Comparison of ENCODE assay signal across 22 cellular contexts in the genomic region with DNA sequence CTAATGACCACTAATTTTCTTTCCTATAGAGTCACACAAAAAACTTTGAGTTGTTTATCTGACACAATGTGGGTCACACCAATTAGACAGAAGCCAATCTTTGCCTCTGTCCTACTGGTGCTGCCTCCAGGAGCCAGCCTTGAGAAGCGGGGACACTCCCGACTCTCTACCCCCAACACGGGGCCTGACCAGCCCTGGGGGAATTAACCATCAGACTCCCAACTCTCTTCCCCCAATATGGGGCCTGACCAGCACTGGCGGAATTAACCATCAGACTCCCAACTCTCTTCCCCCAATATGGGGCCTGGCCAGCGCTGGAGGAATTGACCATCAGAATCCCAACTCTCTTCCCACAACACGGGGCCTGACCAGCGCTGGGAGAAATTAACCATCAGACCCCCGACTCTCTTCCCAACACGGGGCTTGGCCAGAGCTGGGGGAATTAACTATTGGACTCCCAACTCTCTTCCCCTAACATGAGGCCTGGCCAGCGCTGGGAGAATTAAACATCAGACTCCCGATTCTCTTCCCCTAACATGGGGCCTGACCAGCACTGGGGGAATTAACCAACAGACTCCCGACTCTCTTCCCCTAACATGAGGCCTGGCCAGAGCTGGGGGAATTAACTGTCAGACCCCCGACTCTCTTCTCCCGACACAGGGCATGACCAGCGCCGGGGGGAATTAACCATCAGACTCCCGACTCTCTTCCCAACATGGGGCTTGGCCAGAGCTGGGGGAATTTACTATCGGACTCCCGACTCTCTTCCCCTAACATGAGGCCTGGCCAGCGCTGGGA. TPM values are rescaled to one million over a fixed set of nuclear protein-coding genes. Genes with fewer than 3 reads are reported as not detected.
DNase-seq lines count a peak whose midpoint lies in the region; ATAC-seq and TF ChIP-seq lines count a peak whose summit lies in the region.
"Had no signal": no experiment of that assay in that cellular context is flagged by ENCODE, and none has a peak within 500 bp of the region (broad histone marks: within the 10 kb centered on the region; RNA-seq: fewer than 3 reads in every experiment).

No MANE protein-coding gene starts in this region.

- H3K9me3 ChIP-seq in H9 (ENCODE audit: control insufficient read depth, low read depth, low read length) (no peaks in the 10 kb centered on the region), gastrocnemius medialis (no peaks in the 10 kb centered on the region)

- TF ChIP-seq POLR2A in gastrocnemius medialis (IDR thresholded peaks at IDR 0.05): no peak

- H3K4me1 ChIP-seq in H9 (ENCODE audit: insufficient read depth, low read length): no peaks in the 10 kb centered on the region
- no peaks in the 10 kb centered on the region for H3K4me1 ChIP-seq in gastrocnemius medialis

- H3K27me3 ChIP-seq in H9 (ENCODE audit: insufficient read depth, low read length): no peaks in the 10 kb centered on the region
- no peaks in the 10 kb centered on the region for H3K27me3 ChIP-seq in gastrocnemius medialis

- no peaks in the 10 kb centered on the region for H3K23me2 ChIP-seq in H9 (ENCODE audit: insufficient read length, low read depth, low read length, poor library complexity, severe bottlenecking)

- no peak overlapping the region for H3K14ac ChIP-seq in H9 (ENCODE audit: insufficient read depth, low read length)

- ATAC-seq in natural killer cell: peak; percentile 34 to 56 (median 39)
- ATAC-seq in gastrocnemius medialis: no peak
- no peak for ATAC-seq in GM18511 (IDR thresholded peaks at IDR 0.05; ENCODE audit: unreplicated experiment)
- ATAC-seq: left ventricle myocardium superior; right cardiac atrium; Right ventricle myocardium inferior; stimulated activated memory B cell treated with anti-CD40 and anti-IgM and Interleukin-4, amounts not matched to agents 10 μg/mL and 1 μg/mL and 100 μg/mL, for 72 hours had no signal

- peak; percentile 54 for DNase-seq in DMS53 (lab: John Stamatoyannopoulos, UW)
- DNase-seq in DMS53 treated with DMSO at 0.1 percent for 48 hours (lab: John Stamatoyannopoulos, UW; ENCODE audit: unreplicated experiment): no peak
- DNase-seq in H9: peak; percentile 6
- no peak for DNase-seq in natural killer cell
- DNase-seq in gastrocnemius medialis: no peak
- no peak for DNase-seq in middle frontal gyrus (ENCODE audit: extremely low spot score, low spot score)
- DNase-seq: activated CD4-positive, alpha-beta T cell treated with anti-CD3 and anti-CD28 coated beads, Interleukin-2, amount 50 U/mL, for 4 hours; activated effector memory CD4-positive, alpha-beta T cell treated with Interleukin-2 at 50 U/mL for 16 hours; AML-193; Calu3; left ventricle myocardium superior; NCI-H1092 treated with DMSO at 0.1 percent for 48 hours; NCI-H510A treated with DMSO at 0.1 percent for 48 hours; right cardiac atrium; stimulated activated CD4-positive, alpha-beta T cell treated with anti-CD3 and anti-CD28 coated beads, Interleukin-15, amount 100 ng/mL, for 24 hours had no signal

- H2AK5ac ChIP-seq in H9 (ENCODE audit: insufficient read length, low read length): no peak overlapping the region

- intact Hi-C loops in natural killer cell (cut with micrococcal nuclease): loop anchor here (1.0 to 2.0 kb wide), 4 partner anchors 12 to 31 kb away; partner anchors contain the start of genes APMAP and CST7
- intact Hi-C loops in gastrocnemius medialis (cut with DNase I; ENCODE audit: low total_unique reads): no loop called here

- H2AFZ ChIP-seq in H9 (ENCODE audit: low read length): no peak overlapping the region

- H2BK5ac ChIP-seq in H9 (ENCODE audit: insufficient read length, low read length): no peak overlapping the region

- H3K23ac ChIP-seq in H9 (ENCODE audit: insufficient read length, low read depth, low read length): no peak overlapping the region

- no peak overlapping the region for H2BK12ac ChIP-seq in H9 (ENCODE audit: insufficient read length, low read depth, low read length)

- no peak overlapping the region for H4K91ac ChIP-seq in H9 (ENCODE audit: insufficient read length, low read depth, low read length)

- WGBS in H9 (ENCODE audit: extremely low coverage, insufficient read length, low lambda C conversion rate): no CpG with 5 or more reads among the region's 20 CpGs

- no peaks in the 10 kb centered on the region; a peak in 1 of 5 replicates for H3K9me3 Mint-ChIP-seq in H9
- H3K9me3 Mint-ChIP-seq in activated naive CD8-positive, alpha-beta T cell (ENCODE audit: low read depth): no peaks in the 10 kb centered on the region
- H3K9me3 Mint-ChIP-seq in natural killer cell: no peaks in the 10 kb centered on the region
- H3K9me3 Mint-ChIP-seq: stimulated activated memory B cell treated with anti-CD40 and anti-IgM and Interleukin-4, amounts not matched to agents 10 μg/mL and 1 μg/mL and 100 μg/mL, for 72 hours had no signal

- in situ Hi-C loops in gastrocnemius medialis (cut with MboI; ENCODE audit: low sequenced_read_pairs in 4 of 4): no loop called here

- H3K36me3 Mint-ChIP-seq in H9 (ENCODE audit: insufficient read depth in 1 of 3, low read depth in 3 of 3): peaks cover 19 to 54% (median 28%) of the 10 kb centered on the region in 3 experiments; a peak in 6 of 7 replicates
- H3K36me3 Mint-ChIP-seq in activated naive CD8-positive, alpha-beta T cell: peaks cover 17% of the 10 kb centered on the region
- H3K36me3 Mint-ChIP-seq in natural killer cell: peaks cover 17% of the 10 kb centered on the region

- H4K8ac ChIP-seq in H9 (replicated peaks; ENCODE audit: insufficient read length, low read depth, low read length): no peak overlapping the region

- H3K27ac ChIP-seq in H9 (ENCODE audit: insufficient read length, low read depth, low read length): no peak overlapping the region
- no peak overlapping the region for H3K27ac ChIP-seq in gastrocnemius medialis
- H3K27ac ChIP-seq: 22Rv1 had no signal

- no peak overlapping the region for H3K18ac ChIP-seq in H9 (ENCODE audit: insufficient read length, low read depth, low read length)

- no peak overlapping the region for H2BK120ac ChIP-seq in H9 (ENCODE audit: low read depth, low read length, poor library complexity, severe bottlenecking)

- no peak overlapping the region for H3K4me3 ChIP-seq in gastrocnemius medialis

- no peaks in the 10 kb centered on the region for H4K20me1 ChIP-seq in H9 (ENCODE audit: control insufficient read depth, insufficient read depth, insufficient read length)

- H3K56ac ChIP-seq in H9 (ENCODE audit: insufficient read length, low read depth, low read length): no peak overlapping the region

- H3K27me3 Mint-ChIP-seq in H9 (ENCODE audit: low read depth) (no peaks in the 10 kb centered on the region), natural killer cell (ENCODE audit: low read depth in 2 of 2) (no peaks in the 10 kb centered on the region)
- no peaks in the 10 kb centered on the region for H3K27me3 Mint-ChIP-seq in activated naive CD8-positive, alpha-beta T cell
- H3K27me3 Mint-ChIP-seq: stimulated activated memory B cell treated with anti-CD40 and anti-IgM and Interleukin-4, amounts not matched to agents 10 μg/mL and 1 μg/mL and 100 μg/mL, for 72 hours had no signal

- H4K5ac ChIP-seq in H9 (ENCODE audit: insufficient read length, low read depth, low read length): no peak overlapping the region

- H3K4me3 Mint-ChIP-seq in H9 (no peak overlapping the region), natural killer cell (peak overlapping the region; percentile 84)
- no peak overlapping the region for H3K4me3 Mint-ChIP-seq in activated naive CD8-positive, alpha-beta T cell
- H3K4me3 Mint-ChIP-seq: stimulated activated memory B cell treated with anti-CD40 and anti-IgM and Interleukin-4, amounts not matched to agents 10 μg/mL and 1 μg/mL and 100 μg/mL, for 72 hours had no signal

- H3K4me1 Mint-ChIP-seq in H9 (no peaks in the 10 kb centered on the region), natural killer cell (peaks cover 92 to 97% of the 10 kb centered on the region in 2 donors)
- peaks cover 7% of the 10 kb centered on the region for H3K4me1 Mint-ChIP-seq in activated naive CD8-positive, alpha-beta T cell (ENCODE audit: low read depth)
- H3K4me1 Mint-ChIP-seq: stimulated activated memory B cell treated with anti-CD40 and anti-IgM and Interleukin-4, amounts not matched to agents 10 μg/mL and 1 μg/mL and 100 μg/mL, for 72 hours had no signal

- no peak overlapping the region for H3K4ac ChIP-seq in H9 (ENCODE audit: low read depth, low read length)

- no peak overlapping the region for H3K4me2 ChIP-seq in H9 (ENCODE audit: insufficient read depth, insufficient read length, low read length)

- no peak overlapping the region for H3K9ac ChIP-seq in H9 (ENCODE audit: extremely low read depth, insufficient read length, low read length)

- no peak overlapping the region; a peak in 1 of 7 replicates for H3K27ac Mint-ChIP-seq in H9
- peak overlapping the region; percentile 73 for H3K27ac Mint-ChIP-seq in activated naive CD8-positive, alpha-beta T cell
- peak overlapping the region; percentile 98 to 100 for H3K27ac Mint-ChIP-seq in natural killer cell
- H3K27ac Mint-ChIP-seq: stimulated activated memory B cell treated with anti-CD40 and anti-IgM and Interleukin-4, amounts not matched to agents 10 μg/mL and 1 μg/mL and 100 μg/mL, for 72 hours had no signal

- H2BK20ac ChIP-seq in H9 (ENCODE audit: low read depth, low read length, poor library complexity, severe bottlenecking): no peak overlapping the region

- H3K79me2 ChIP-seq in H9 (ENCODE audit: insufficient read depth, low read length): no peaks in the 10 kb centered on the region

- H3K36me3 ChIP-seq in gastrocnemius medialis: peaks cover 0 to 59% of the 10 kb centered on the region in 2 donors

- H3K79me1 ChIP-seq in H9 (ENCODE audit: insufficient read depth, low read depth, low read length, poor library complexity, severe bottlenecking): no peaks in the 10 kb centered on the region

- no peak overlapping the region for H3T11ph ChIP-seq in H9 (ENCODE audit: low read length)

- no peak overlapping the region for H2BK15ac ChIP-seq in H9 (ENCODE audit: low read depth, low read length)

- no peak for TF ChIP-seq CTCF in H9 (conservative IDR thresholded peaks at IDR 0.05)
- TF ChIP-seq CTCF in natural killer cell (IDR thresholded peaks at IDR 0.05): no peak
- TF ChIP-seq CTCF in gastrocnemius medialis (IDR thresholded peaks at IDR 0.05 in 4 of 5, conservative IDR thresholded peaks at IDR 0.05 in 1 of 5): no peak

RNA-seq across cellular contexts. Expression of gene CST7, which starts 12.5 kb away (rescaled TPM):
- total RNA-seq in H9 (2021): not detected in 2 replicates
- 100 to 1,000 TPM; 590 to 700 (median 619) TPM for total RNA-seq in natural killer cell
- 1 to 10 TPM in 2 of 4 donors, under 1 TPM in 1, not detected in 1; 0.91 to 1.9 (median 1.0) TPM for total RNA-seq in gastrocnemius medialis
- total RNA-seq: Calu3, cerebellum, LHCN-M2 had no signal

RNA-seq across cellular contexts. Expression of gene APMAP, which starts 31.0 kb away (rescaled TPM):
- total RNA-seq in H9 (2021) (67.8 and 69.1 TPM in 2 replicates), natural killer cell (100 to 1,000 TPM; 205 to 212 (median 207) TPM), gastrocnemius medialis (100 to 1,000 TPM in 1 of 4 donors, 10 to 100 TPM in 3; 24.2 to 108 (median 29.3) TPM)

Comparison
In these comparisons a context has a peak if more than half of its experiments do, and no peak if none do; other contexts are left out.
1. DNase-seq: peak in DMS53 (single experiment) and H9 (single experiment); none in DMS53 treated with DMSO at 0.1 percent for 48 hours (single experiment), natural killer cell (single experiment), gastrocnemius medialis (0 of 2) and middle frontal gyrus (single experiment).
2. H3K27ac Mint-ChIP-seq: peak in activated naive CD8-positive, alpha-beta T cell (single experiment) and natural killer cell (2 of 2); none in H9 (0 of 3).
3. ATAC-seq: peak in natural killer cell (3 of 3); none in gastrocnemius medialis (0 of 2) and GM18511 (single experiment).
4. RNA of gene CST7, which starts 12.5 kb away (total RNA-seq): 590 to 700 TPM in natural killer cell; 0.91 to 1.9 TPM in gastrocnemius medialis and not detected in H9; every median in the first group is over 100 times any median in the second.